ENCODE assay signal across 25 cellular contexts in genomic region chr20:48676125-48676524, GRCh38.
"Had no signal": no experiment of that assay in that cellular context is flagged by ENCODE, and none has a peak within 500 bp of the region (broad histone marks: within the 10 kb centered on the region; RNA-seq: fewer than 3 reads in every experiment).

No MANE protein-coding gene starts in this region.

- H3K27ac ChIP-seq: colonic mucosa, esophagus squamous epithelium, neural progenitor cell, ovary, psoas muscle, sigmoid colon, thyroid gland, vagina had no signal

- H2AFZ ChIP-seq: neural progenitor cell had no signal

- H3K27me3 Mint-ChIP-seq: dendritic cell treated with granulocyte-macrophage colony-stimulating factor and Interleukin-4, amounts not matched to agents 40 ng/mL and 50 ng/mL, for 4 days; memory B cell; stimulated activated naive CD8-positive, alpha-beta T cell treated with anti-CD3 and anti-CD28 coated beads, Interleukin-15, amount 100 ng/mL, for 72 hours had no signal

- H3K27me3 ChIP-seq: colonic mucosa, esophagus squamous epithelium, neural progenitor cell, ovary, sigmoid colon, thyroid gland, vagina had no signal

- H3K4me2 ChIP-seq: neural progenitor cell had no signal

- H3K4me3 ChIP-seq: colonic mucosa, esophagus squamous epithelium, lung, neural progenitor cell, ovary, psoas muscle, sigmoid colon, thyroid gland, vagina had no signal

- H3K27ac Mint-ChIP-seq: dendritic cell treated with granulocyte-macrophage colony-stimulating factor and Interleukin-4, amounts not matched to agents 40 ng/mL and 50 ng/mL, for 4 days; nephron; neural progenitor cell had no signal

- H3K4me1 Mint-ChIP-seq: stimulated activated naive CD8-positive, alpha-beta T cell treated with anti-CD3 and anti-CD28 coated beads, Interleukin-15, amount 100 ng/mL, for 72 hours had no signal

- H3K9me3 Mint-ChIP-seq: dendritic cell treated with granulocyte-macrophage colony-stimulating factor and Interleukin-4, amounts not matched to agents 40 ng/mL and 50 ng/mL, for 4 days; memory B cell; nephron; neural progenitor cell; stimulated activated naive CD8-positive, alpha-beta T cell treated with anti-CD3 and anti-CD28 coated beads, Interleukin-15, amount 100 ng/mL, for 72 hours had no signal

- H3K4me3 Mint-ChIP-seq: dendritic cell treated with granulocyte-macrophage colony-stimulating factor and Interleukin-4, amounts not matched to agents 40 ng/mL and 50 ng/mL, for 4 days; immature natural killer cell; memory B cell; nephron; neural progenitor cell; stimulated activated naive CD8-positive, alpha-beta T cell treated with anti-CD3 and anti-CD28 coated beads, Interleukin-15, amount 100 ng/mL, for 72 hours had no signal

- DNase-seq: colonic mucosa; effector CD8-positive, alpha-beta T cell; erythroblast; esophagus squamous epithelium; foreskin melanocyte; hypothalamus; immature natural killer cell; islet precursor cell; kidney glomerular epithelial cell; left ventricle myocardium superior; nucleus accumbens; ovary; psoas muscle; sigmoid colon; stimulated activated CD4-positive, alpha-beta T cell treated with anti-CD3 and anti-CD28 coated beads, Interleukin-2, amount 100 ng/mL, for 48 hours; stimulated activated naive CD4-positive, alpha-beta T cell; stimulated activated naive CD8-positive, alpha-beta T cell treated with anti-CD3 and anti-CD28 coated beads, Interleukin-15, amount 100 ng/mL, for 72 hours; thyroid gland; trophoblast cell had no signal

- H3K9ac ChIP-seq: neural progenitor cell had no signal

- H3K4me1 ChIP-seq: colonic mucosa, esophagus squamous epithelium, psoas muscle, sigmoid colon, thyroid gland, vagina had no signal

- H3K36me3 ChIP-seq: colonic mucosa, neural progenitor cell, ovary, sigmoid colon, vagina had no signal

- H3K9me3 ChIP-seq: colonic mucosa, esophagus squamous epithelium, ovary, psoas muscle, sigmoid colon, thyroid gland, vagina had no signal
